21 cellular contexts compared by ENCODE assay signal in the genomic region with DNA sequence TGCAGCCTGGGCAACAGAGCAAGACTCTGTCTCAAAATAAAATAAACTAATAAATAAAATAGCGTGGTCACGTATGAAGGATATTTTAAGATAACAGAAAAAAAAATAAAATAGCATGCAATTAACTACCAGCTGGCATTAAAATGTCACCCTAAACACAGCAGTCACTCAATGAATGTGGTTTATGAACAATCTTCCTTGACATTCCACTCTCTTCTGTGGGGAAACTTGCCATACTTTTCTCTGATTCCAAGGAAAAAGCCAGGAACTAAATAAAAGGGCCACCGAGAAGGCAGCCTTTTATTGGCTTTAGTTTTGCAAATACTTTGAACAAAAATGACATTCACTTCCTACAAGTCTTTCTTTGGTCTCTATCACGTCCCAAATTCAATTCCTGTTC.
DNase-seq lines count a peak whose midpoint lies in the region; ATAC-seq, FAIRE-seq and TF ChIP-seq lines count a peak whose summit lies in the region.
"Had no signal": no experiment of that assay in that cellular context is flagged by ENCODE, and none has a peak within 500 bp of the region (broad histone marks: within the 10 kb centered on the region; RNA-seq: fewer than 3 reads in every experiment).

No MANE protein-coding gene starts in this region.

- no peak for FAIRE-seq in astrocyte (lab: Jason Lieb, UNC)
- FAIRE-seq: A204.1, GM12892, GM18507 had no signal

- no peaks in the 10 kb centered on the region for H3K9me1 ChIP-seq in IMR-90 (ENCODE audit: insufficient read depth, low read length)

- DNase-seq in GM03348 (ENCODE audit: low spot score) = peak; percentile 4
- no peak for DNase-seq in IMR-90
- DNase-seq in astrocyte (ENCODE audit: low read depth) = no peak
- DNase-seq in NCI-H69 (lab: John Stamatoyannopoulos, UW) = no peak
- DNase-seq in stimulated activated CD4-positive, alpha-beta T cell treated with anti-CD3 and anti-CD28 coated beads, Interleukin-15, amount 100 ng/mL, for 24 hours = no peak
- no peak for DNase-seq in HCEC 1CT
- DNase-seq in T-helper 2 cell treated with Interferon-gamma antibody and Interleukin-4, amounts not matched to agents 5 μg/mL and 100 μg/mL, for 36 hours (ENCODE audit: low spot score) = no peak
- DNase-seq: ACHN; AML-193; Caco-2; CD4-positive, alpha-beta T cell; DMS153; DMS79; EL; GM23248; H7 had no signal

- H3K56ac ChIP-seq in IMR-90 (ENCODE audit: extremely low read depth, insufficient read depth, low read length) = no peak overlapping the region

- H3K4me1 ChIP-seq in IMR-90 (ENCODE audit: control insufficient read depth, insufficient read depth, low read length) (peaks cover 3% of the 10 kb centered on the region), astrocyte (ENCODE audit: insufficient read depth, low read length) (no peaks in the 10 kb centered on the region)
- H3K4me1 ChIP-seq: Caco-2 had no signal

- H2AK9ac ChIP-seq in IMR-90 (replicated peaks; ENCODE audit: low read depth, low read length, poor library complexity) = no peak overlapping the region

- WGBS in IMR-90 (ENCODE audit: extremely low coverage in 2 of 2, insufficient read length in 1 of 2), 2 experiments = 100% methylated on average over 2 of the region's 4 CpGs; no CpG with 5 or more reads in 1 of the 2 experiments

- TF ChIP-seq RAD21 in IMR-90 (IDR thresholded peaks at IDR 0.05; ENCODE audit: low read length) = no peak

- no peak overlapping the region for H3K14ac ChIP-seq in IMR-90 (replicated peaks; ENCODE audit: low read depth, low read length)

- no peak for TF ChIP-seq POLR2A in IMR-90 (IDR thresholded peaks at IDR 0.05; ENCODE audit: low read depth, low read length)

- H2BK5ac ChIP-seq in IMR-90 (ENCODE audit: low read depth, low read length, poor library complexity, severe bottlenecking) = no peak overlapping the region

- dilution Hi-C loops in IMR-90 (cut with HindIII; ENCODE audit: low sequenced_read_pairs, unreplicated experiment) = no loop called here

- H3K4me2 ChIP-seq in IMR-90 (ENCODE audit: low read depth, low read length) = no peak overlapping the region
- no peak overlapping the region for H3K4me2 ChIP-seq in astrocyte (ENCODE audit: low read length)
- H3K4me2 ChIP-seq: KMS-11 had no signal

- H3K36me3 ChIP-seq in IMR-90 (ENCODE audit: control insufficient read depth, insufficient read depth, low read length) (no peaks in the 10 kb centered on the region), astrocyte (ENCODE audit: insufficient read depth, low read length) (no peaks in the 10 kb centered on the region)

- no TSS peak for BruUV-seq in IMR-90 (replicated peaks; lab: Mats Ljungman, UMichigan)

- POLR2A ChIA-PET in IMR-90 (lab: Charles Lee; ENCODE audit: unreplicated experiment) = no interaction called here

- no peak for ATAC-seq in IMR-90 (ENCODE audit: low read depth)

- H4K20me1 ChIP-seq in IMR-90 (ENCODE audit: insufficient read depth, low read length) (no peaks in the 10 kb centered on the region), astrocyte (ENCODE audit: insufficient read depth, low read length) (peaks cover 7% of the 10 kb centered on the region)

- TF ChIP-seq CTCF in IMR-90 (conservative IDR thresholded peaks at IDR 0.05; ENCODE audit: low read depth, low read length) (no peak), astrocyte (IDR thresholded peaks at IDR 0.05; ENCODE audit: insufficient read depth, low read depth, low read length) (no peak)

- no peaks in the 10 kb centered on the region for H3K9me3 ChIP-seq in IMR-90 (ENCODE audit: control insufficient read depth, insufficient read depth, low read length)
- H3K9me3 ChIP-seq in astrocyte (ENCODE audit: insufficient read depth, low read depth, low read length) = no peaks in the 10 kb centered on the region
- H3K9me3 ChIP-seq: Caco-2 had no signal

- H4K8ac ChIP-seq in IMR-90 (ENCODE audit: low read depth in 2 of 2, low read length in 2 of 2) = no peak overlapping the region

- H2BK120ac ChIP-seq in IMR-90 (ENCODE audit: low read depth, low read length) = 0 out of 2 replicates have a peak overlapping the region, but pooled peaks have one; percentile 19

- no peak overlapping the region for H3K4me3 ChIP-seq in IMR-90 (ENCODE audit: insufficient read depth, low read depth, low read length)
- no peak overlapping the region for H3K4me3 ChIP-seq in astrocyte (ENCODE audit: insufficient read depth, low read depth, low read length)
- H3K4me3 ChIP-seq: GM23248 had no signal

- H2BK15ac ChIP-seq in IMR-90 (ENCODE audit: low read depth, low read length) = no peak overlapping the region

- H3K79me2 ChIP-seq in astrocyte (ENCODE audit: insufficient read depth, low read length) = no peaks in the 10 kb centered on the region

- H2BK20ac ChIP-seq in IMR-90 (ENCODE audit: low read depth, low read length) = no peak overlapping the region

- H3K27ac ChIP-seq in IMR-90 (ENCODE audit: insufficient read depth, low read length) (no peak overlapping the region), astrocyte (ENCODE audit: low read depth, low read length) (no peak overlapping the region)
- H3K27ac ChIP-seq: C4-2B, GM23248, KMS-11 had no signal

- H3K79me1 ChIP-seq in IMR-90 (ENCODE audit: low read depth in 1 of 2, low read length in 2 of 2) = peaks cover 3 to 22% of the 10 kb centered on the region in 2 experiments; a peak in 3 of 4 replicates

- intact Hi-C loops in IMR-90 (cut with micrococcal nuclease) = no loop called here

- H3K27me3 ChIP-seq in IMR-90 (ENCODE audit: control insufficient read depth, insufficient read depth, low read length) (no peaks in the 10 kb centered on the region), astrocyte (ENCODE audit: insufficient read depth, low read length) (no peaks in the 10 kb centered on the region)

- H2AK5ac ChIP-seq in IMR-90 (ENCODE audit: low read depth, low read length) = no peak overlapping the region

- H3K27me3 Mint-ChIP-seq in astrocyte (ENCODE audit: low read depth, unreplicated experiment) = no peaks in the 10 kb centered on the region
- no peaks in the 10 kb centered on the region for H3K27me3 Mint-ChIP-seq in T-helper 2 cell treated with Interferon-gamma antibody and Interleukin-4, amounts not matched to agents 5 μg/mL and 100 μg/mL, for 36 hours (ENCODE audit: low read depth)
- H3K27me3 Mint-ChIP-seq: CD4-positive, alpha-beta T cell had no signal

- no peaks in the 10 kb centered on the region for H3K9me3 Mint-ChIP-seq in astrocyte (ENCODE audit: unreplicated experiment)
- no peaks in the 10 kb centered on the region for H3K9me3 Mint-ChIP-seq in T-helper 2 cell treated with Interferon-gamma antibody and Interleukin-4, amounts not matched to agents 5 μg/mL and 100 μg/mL, for 36 hours
- H3K9me3 Mint-ChIP-seq: CD4-positive, alpha-beta T cell had no signal

- H4K5ac ChIP-seq in IMR-90 (ENCODE audit: low read depth, low read length) = no peak overlapping the region

- no peak overlapping the region for H3K23ac ChIP-seq in IMR-90 (ENCODE audit: low read depth, low read length)

- in situ Hi-C loops in IMR-90 (cut with MboI; ENCODE audit: low sequenced_read_pairs) = no loop called here

- H3K27ac Mint-ChIP-seq in astrocyte (ENCODE audit: unreplicated experiment) = peak overlapping the region; percentile 47
- H3K27ac Mint-ChIP-seq in T-helper 2 cell treated with Interferon-gamma antibody and Interleukin-4, amounts not matched to agents 5 μg/mL and 100 μg/mL, for 36 hours = no peak overlapping the region
- H3K27ac Mint-ChIP-seq: CD4-positive, alpha-beta T cell had no signal

- no peak overlapping the region for H2AFZ ChIP-seq in IMR-90 (replicated peaks; ENCODE audit: low read length, poor library complexity)
- H2AFZ ChIP-seq in astrocyte (ENCODE audit: low read depth, low read length) = no peak overlapping the region
- H2AFZ ChIP-seq: GM23248 had no signal

- CTCF ChIA-PET in IMR-90 (lab: Yijun Ruan, JAX) = no interaction called here

- H3K36me3 Mint-ChIP-seq in astrocyte (ENCODE audit: low read depth, unreplicated experiment) = peaks cover 2% of the 10 kb centered on the region
- H3K36me3 Mint-ChIP-seq in T-helper 2 cell treated with Interferon-gamma antibody and Interleukin-4, amounts not matched to agents 5 μg/mL and 100 μg/mL, for 36 hours (ENCODE audit: low read depth) = no peaks in the 10 kb centered on the region

- H3K9ac ChIP-seq in IMR-90 (ENCODE audit: low read depth, low read length) (no peak overlapping the region), astrocyte (ENCODE audit: low read length) (no peak overlapping the region)
- H3K9ac ChIP-seq: GM23248, KMS-11 had no signal

- H4K91ac ChIP-seq in IMR-90 (ENCODE audit: insufficient read depth, low read depth, low read length) = no peak overlapping the region

- H3K4me1 Mint-ChIP-seq in astrocyte (ENCODE audit: low read depth, unreplicated experiment) = peaks cover 12% of the 10 kb centered on the region
- no peaks in the 10 kb centered on the region for H3K4me1 Mint-ChIP-seq in T-helper 2 cell treated with Interferon-gamma antibody and Interleukin-4, amounts not matched to agents 5 μg/mL and 100 μg/mL, for 36 hours (ENCODE audit: low read depth)

- H3K18ac ChIP-seq in IMR-90 (ENCODE audit: low read depth, low read length) = no peak overlapping the region

- H3K4me3 Mint-ChIP-seq in astrocyte (ENCODE audit: unreplicated experiment) = no peak overlapping the region
- no peak overlapping the region for H3K4me3 Mint-ChIP-seq in T-helper 2 cell treated with Interferon-gamma antibody and Interleukin-4, amounts not matched to agents 5 μg/mL and 100 μg/mL, for 36 hours
- H3K4me3 Mint-ChIP-seq: CD4-positive, alpha-beta T cell had no signal

- H3K4ac ChIP-seq in IMR-90 (ENCODE audit: low read depth, low read length) = peak overlapping the region; percentile 33; the same call in 1 of the 2 replicates

TF ChIP-seq in IMR-90, 13 proteins besides CTCF, POLR2A, EP300 and RAD21:
- no peak for TF ChIP-seq NFE2L2 (IDR thresholded peaks at IDR 0.05; ENCODE audit: low read depth, low read length)
- TF ChIP-seq MXI1 (IDR thresholded peaks at IDR 0.05; ENCODE audit: borderline replicate concordance, low read depth, low read length) = no peak
- no peak for TF ChIP-seq RFX5 (IDR thresholded peaks at IDR 0.05; ENCODE audit: low read depth, low read length)
- no peak for TF ChIP-seq BHLHE40 (IDR thresholded peaks at IDR 0.05; ENCODE audit: low read depth, low read length)
- no peak for TF ChIP-seq RCOR1 (IDR thresholded peaks at IDR 0.05; ENCODE audit: insufficient replicate concordance, low read length)
- TF ChIP-seq, protein P1, sequence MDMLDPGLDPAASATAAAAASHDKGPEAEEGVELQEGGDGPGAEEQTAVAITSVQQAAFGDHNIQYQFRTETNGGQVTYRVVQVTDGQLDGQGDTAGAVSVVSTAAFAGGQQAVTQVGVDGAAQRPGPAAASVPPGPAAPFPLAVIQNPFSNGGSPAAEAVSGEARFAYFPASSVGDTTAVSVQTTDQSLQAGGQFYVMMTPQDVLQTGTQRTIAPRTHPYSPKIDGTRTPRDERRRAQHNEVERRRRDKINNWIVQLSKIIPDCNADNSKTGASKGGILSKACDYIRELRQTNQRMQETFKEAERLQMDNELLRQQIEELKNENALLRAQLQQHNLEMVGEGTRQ (IDR thresholded peaks at IDR 0.05; ENCODE audit: low read depth, low read length) = no peak
- no peak for TF ChIP-seq MAZ (IDR thresholded peaks at IDR 0.05; ENCODE audit: borderline replicate concordance, low read depth, low read length)
- TF ChIP-seq FOS (IDR thresholded peaks at IDR 0.05; ENCODE audit: low read depth, low read length) = no peak
